Comparison of ENCODE assay signal across 23 cellular contexts in genomic region chr6:4297348-4297747, GRCh38.
DNase-seq lines count a peak whose midpoint lies in the region; ATAC-seq and TF ChIP-seq lines count a peak whose summit lies in the region.
"Had no signal": no experiment of that assay in that cellular context is flagged by ENCODE, and none has a peak within 500 bp of the region (broad histone marks: within the 10 kb centered on the region; RNA-seq: fewer than 3 reads in every experiment).

No MANE protein-coding gene starts in this region.

- no peak for TF ChIP-seq POLR2A in thyroid gland (IDR thresholded peaks at IDR 0.05)

- H3K4me1 ChIP-seq in lower lobe of right lung (no peaks in the 10 kb centered on the region), thyroid gland (peaks cover 12 to 14% of the 10 kb centered on the region in 2 donors), aorta (ENCODE audit: control insufficient read depth in 1 of 2, insufficient read depth in 2 of 2, low read length in 2 of 2) (no peaks in the 10 kb centered on the region)
- H3K4me1 ChIP-seq: BLaER1, Caco-2 had no signal

- no peak overlapping the region for H3K4me3 ChIP-seq in lower lobe of right lung
- H3K4me3 ChIP-seq in thyroid gland (replicated peaks in 1 of 3) = no peak overlapping the region
- no peak overlapping the region for H3K4me3 ChIP-seq in aorta (ENCODE audit: low read length in 2 of 2)
- H3K4me3 ChIP-seq: BLaER1, GM12878 had no signal

- no peak for TF ChIP-seq CTCF in lower lobe of right lung (IDR thresholded peaks at IDR 0.05)
- TF ChIP-seq CTCF in thyroid gland (IDR thresholded peaks at IDR 0.05) = no peak

- 50 to 54% methylated on average over 7 of the region's 7 CpGs for WGBS in thyroid gland, 2 donors
- WGBS in aorta, 2 donors = 84 to 96% methylated on average over 7 of the region's 7 CpGs

- ATAC-seq in lower lobe of right lung = peak; percentile 75 to 85
- no peak for ATAC-seq in GM21381 (IDR thresholded peaks at IDR 0.05; ENCODE audit: unreplicated experiment)
- ATAC-seq in aorta (ENCODE audit: low FRiP score) = no peak
- ATAC-seq in HG03571 (IDR thresholded peaks at IDR 0.05; ENCODE audit: unreplicated experiment) = no peak
- ATAC-seq: GM12878, Panc1, SK-N-SH treated with all-trans-retinoic acid at 6 μM for 48 hours had no signal

- DNase-seq in NCI-H1105 treated with DMSO at 0.1 percent for 48 hours (lab: John Stamatoyannopoulos, UW) (peak; percentile 16), NCI-H1105 (lab: John Stamatoyannopoulos, UW) (no peak), NCI-H510A treated with DMSO at 0.1 percent for 48 hours (lab: John Stamatoyannopoulos, UW) (peak; percentile 30), lower lobe of right lung (no peak), thyroid gland (peak; percentile 75 to 82), aorta (no peak)
- DNase-seq: ACHN; Caco-2; CD4-positive, alpha-beta T cell; DND-41; H9; HFFc6; NCI-H2107; NCI-H345; NCI-H526 treated with DMSO at 0.1 percent for 48 hours had no signal

- H3K27me3 ChIP-seq in lower lobe of right lung (ENCODE audit: low read depth) = no peaks in the 10 kb centered on the region
- no peaks in the 10 kb centered on the region for H3K27me3 ChIP-seq in thyroid gland
- H3K27me3 ChIP-seq in aorta (ENCODE audit: control insufficient read depth in 1 of 2, insufficient read depth in 2 of 2, low read length in 1 of 2) = no peaks in the 10 kb centered on the region
- H3K27me3 ChIP-seq: BLaER1 had no signal

- no peaks in the 10 kb centered on the region for H3K9me3 ChIP-seq in lower lobe of right lung
- no peaks in the 10 kb centered on the region for H3K9me3 ChIP-seq in thyroid gland
- H3K9me3 ChIP-seq in aorta (ENCODE audit: control insufficient read depth, low read length) = peaks cover 5% of the 10 kb centered on the region
- H3K9me3 ChIP-seq: Caco-2 had no signal

- H3K27ac ChIP-seq in lower lobe of right lung (no peak overlapping the region), thyroid gland (peak overlapping the region in 1 of 3 donors; percentile 49), aorta (ENCODE audit: low read depth in 1 of 2, low read length in 2 of 2) (no peak overlapping the region)
- H3K27ac ChIP-seq: 22Rv1, BLaER1, KMS-11 had no signal

- H3K36me3 ChIP-seq in lower lobe of right lung = no peaks in the 10 kb centered on the region
- H3K36me3 ChIP-seq in thyroid gland = no peaks in the 10 kb centered on the region
- H3K36me3 ChIP-seq in aorta (ENCODE audit: control insufficient read depth in 1 of 2, insufficient read depth in 2 of 2, low read length in 1 of 2) = no peaks in the 10 kb centered on the region
- H3K36me3 ChIP-seq: BLaER1 had no signal

- intact Hi-C loops in lower lobe of right lung (cut with DNase I) (no loop called here), thyroid gland (cut with DNase I) (no loop called here), aorta (cut with DNase I) (no loop called here)

Comparison
In these comparisons a context has a peak if more than half of its experiments do, and no peak if none do; other contexts are left out.
1. DNase-seq: peak in NCI-H1105 treated with DMSO at 0.1 percent for 48 hours (single experiment), NCI-H510A treated with DMSO at 0.1 percent for 48 hours (single experiment) and thyroid gland (2 of 2); none in NCI-H1105 (single experiment), lower lobe of right lung (single experiment) and aorta (0 of 2).
2. ATAC-seq: peak in lower lobe of right lung (2 of 2); none in GM21381 (single experiment), aorta (single experiment) and HG03571 (single experiment).